Comparison of ENCODE assay signal across 1 cellular context in genomic region chr11:67698247-67698646, GRCh38.
TF ChIP-seq lines count a peak whose summit lies in the region.

No MANE protein-coding gene starts in this region.

TF ChIP-seq in HepG2, 621 proteins besides CTCF, POLR2A, EP300 and RAD21:
- TF ChIP-seq, protein P1, sequence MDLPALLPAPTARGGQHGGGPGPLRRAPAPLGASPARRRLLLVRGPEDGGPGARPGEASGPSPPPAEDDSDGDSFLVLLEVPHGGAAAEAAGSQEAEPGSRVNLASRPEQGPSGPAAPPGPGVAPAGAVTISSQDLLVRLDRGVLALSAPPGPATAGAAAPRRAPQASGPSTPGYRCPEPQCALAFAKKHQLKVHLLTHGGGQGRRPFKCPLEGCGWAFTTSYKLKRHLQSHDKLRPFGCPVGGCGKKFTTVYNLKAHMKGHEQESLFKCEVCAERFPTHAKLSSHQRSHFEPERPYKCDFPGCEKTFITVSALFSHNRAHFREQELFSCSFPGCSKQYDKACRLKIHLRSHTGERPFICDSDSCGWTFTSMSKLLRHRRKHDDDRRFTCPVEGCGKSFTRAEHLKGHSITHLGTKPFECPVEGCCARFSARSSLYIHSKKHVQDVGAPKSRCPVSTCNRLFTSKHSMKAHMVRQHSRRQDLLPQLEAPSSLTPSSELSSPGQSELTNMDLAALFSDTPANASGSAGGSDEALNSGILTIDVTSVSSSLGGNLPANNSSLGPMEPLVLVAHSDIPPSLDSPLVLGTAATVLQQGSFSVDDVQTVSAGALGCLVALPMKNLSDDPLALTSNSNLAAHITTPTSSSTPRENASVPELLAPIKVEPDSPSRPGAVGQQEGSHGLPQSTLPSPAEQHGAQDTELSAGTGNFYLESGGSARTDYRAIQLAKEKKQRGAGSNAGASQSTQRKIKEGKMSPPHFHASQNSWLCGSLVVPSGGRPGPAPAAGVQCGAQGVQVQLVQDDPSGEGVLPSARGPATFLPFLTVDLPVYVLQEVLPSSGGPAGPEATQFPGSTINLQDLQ (CRISPR knock-in tag; IDR thresholded peaks at IDR 0.05) = no peak
- TF ChIP-seq, protein P2, sequence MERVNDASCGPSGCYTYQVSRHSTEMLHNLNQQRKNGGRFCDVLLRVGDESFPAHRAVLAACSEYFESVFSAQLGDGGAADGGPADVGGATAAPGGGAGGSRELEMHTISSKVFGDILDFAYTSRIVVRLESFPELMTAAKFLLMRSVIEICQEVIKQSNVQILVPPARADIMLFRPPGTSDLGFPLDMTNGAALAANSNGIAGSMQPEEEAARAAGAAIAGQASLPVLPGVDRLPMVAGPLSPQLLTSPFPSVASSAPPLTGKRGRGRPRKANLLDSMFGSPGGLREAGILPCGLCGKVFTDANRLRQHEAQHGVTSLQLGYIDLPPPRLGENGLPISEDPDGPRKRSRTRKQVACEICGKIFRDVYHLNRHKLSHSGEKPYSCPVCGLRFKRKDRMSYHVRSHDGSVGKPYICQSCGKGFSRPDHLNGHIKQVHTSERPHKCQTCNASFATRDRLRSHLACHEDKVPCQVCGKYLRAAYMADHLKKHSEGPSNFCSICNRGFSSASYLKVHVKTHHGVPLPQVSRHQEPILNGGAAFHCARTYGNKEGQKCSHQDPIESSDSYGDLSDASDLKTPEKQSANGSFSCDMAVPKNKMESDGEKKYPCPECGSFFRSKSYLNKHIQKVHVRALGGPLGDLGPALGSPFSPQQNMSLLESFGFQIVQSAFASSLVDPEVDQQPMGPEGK (CRISPR knock-in tag; IDR thresholded peaks at IDR 0.05) = no peak
- TF ChIP-seq STAG1 (CRISPR knock-in tag; IDR thresholded peaks at IDR 0.05) = peak; percentile 18; the same call in 1 of the 2 replicates
- TF ChIP-seq DNMT1 (CRISPR knock-in tag; IDR thresholded peaks at IDR 0.05) = no peak
- no peak for TF ChIP-seq GMEB2 (CRISPR knock-in tag; IDR thresholded peaks at IDR 0.05; ENCODE audit: low read depth)
- TF ChIP-seq, protein P3, sequence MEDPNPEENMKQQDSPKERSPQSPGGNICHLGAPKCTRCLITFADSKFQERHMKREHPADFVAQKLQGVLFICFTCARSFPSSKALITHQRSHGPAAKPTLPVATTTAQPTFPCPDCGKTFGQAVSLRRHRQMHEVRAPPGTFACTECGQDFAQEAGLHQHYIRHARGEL (CRISPR knock-in tag; IDR thresholded peaks at IDR 0.05) = peak; percentile 98
- TF ChIP-seq ZNF83 (CRISPR knock-in tag; IDR thresholded peaks at IDR 0.05; ENCODE audit: borderline replicate concordance) = no peak
- TF ChIP-seq HES4 (CRISPR knock-in tag; IDR thresholded peaks at IDR 0.05; ENCODE audit: borderline replicate concordance) = no peak
- TF ChIP-seq PAF1 (CRISPR knock-in tag; IDR thresholded peaks at IDR 0.05) = no peak
- no peak for TF ChIP-seq SIX4 (CRISPR knock-in tag; IDR thresholded peaks at IDR 0.05)
- TF ChIP-seq, protein P4, sequence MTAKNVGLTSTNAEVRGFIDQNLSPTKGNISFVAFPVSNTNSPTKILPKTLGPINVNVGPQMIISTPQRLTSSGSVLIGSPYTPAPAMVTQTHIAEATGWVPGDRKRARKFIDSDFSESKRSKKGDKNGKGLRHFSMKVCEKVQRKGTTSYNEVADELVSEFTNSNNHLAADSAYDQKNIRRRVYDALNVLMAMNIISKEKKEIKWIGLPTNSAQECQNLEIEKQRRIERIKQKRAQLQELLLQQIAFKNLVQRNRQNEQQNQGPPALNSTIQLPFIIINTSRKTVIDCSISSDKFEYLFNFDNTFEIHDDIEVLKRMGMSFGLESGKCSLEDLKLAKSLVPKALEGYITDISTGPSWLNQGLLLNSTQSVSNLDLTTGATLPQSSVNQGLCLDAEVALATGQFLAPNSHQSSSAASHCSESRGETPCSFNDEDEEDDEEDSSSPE (CRISPR knock-in tag; IDR thresholded peaks at IDR 0.05) = no peak
- no peak for TF ChIP-seq TOE1 (CRISPR knock-in tag; IDR thresholded peaks at IDR 0.05)
- TF ChIP-seq CSRNP1 (CRISPR knock-in tag; IDR thresholded peaks at IDR 0.05) = no peak
- no peak for TF ChIP-seq ZNF317 (CRISPR knock-in tag; IDR thresholded peaks at IDR 0.05)
- TF ChIP-seq PAXIP1 (CRISPR knock-in tag; conservative IDR thresholded peaks at IDR 0.05) = no peak
- TF ChIP-seq JARID2 (CRISPR knock-in tag; IDR thresholded peaks at IDR 0.05; ENCODE audit: insufficient replicate concordance) = no peak
- TF ChIP-seq CAMTA2 (CRISPR knock-in tag; IDR thresholded peaks at IDR 0.05; ENCODE audit: borderline replicate concordance) = no peak
- no peak for TF ChIP-seq GPN1 (CRISPR knock-in tag; IDR thresholded peaks at IDR 0.05; ENCODE audit: borderline replicate concordance)
- TF ChIP-seq PHF21A (CRISPR knock-in tag; IDR thresholded peaks at IDR 0.05) = no peak
- peak; percentile 22; the same call in 1 of the 2 replicates for TF ChIP-seq ZFX (CRISPR knock-in tag; IDR thresholded peaks at IDR 0.05; ENCODE audit: low read depth)
- TF ChIP-seq ZNF564 (CRISPR knock-in tag; IDR thresholded peaks at IDR 0.05) = 0 out of 2 replicates have a peak, but pooled peaks have one; percentile 7
- no peak for TF ChIP-seq RELA (CRISPR knock-in tag; IDR thresholded peaks at IDR 0.05)
- no peak for TF ChIP-seq HDAC1 (CRISPR knock-in tag; IDR thresholded peaks at IDR 0.05)
- TF ChIP-seq ZEB1 (IDR thresholded peaks at IDR 0.05; ENCODE audit: insufficient replicate concordance, low read depth) = no peak
- no peak for TF ChIP-seq NFE2 (CRISPR knock-in tag; IDR thresholded peaks at IDR 0.05)
- TF ChIP-seq ZNF234 (CRISPR knock-in tag; conservative IDR thresholded peaks at IDR 0.05) = no peak
- TF ChIP-seq SMC3 (IDR thresholded peaks at IDR 0.05; ENCODE audit: low read length) = peak; percentile 17; the same call in 1 of the 2 replicates
- no peak for TF ChIP-seq CCAR2 (optimal IDR thresholded peaks at IDR 0.05; ENCODE audit: low read depth, low read length)
